Comparison of ENCODE assay signal across 30 cellular contexts in the genomic region with DNA sequence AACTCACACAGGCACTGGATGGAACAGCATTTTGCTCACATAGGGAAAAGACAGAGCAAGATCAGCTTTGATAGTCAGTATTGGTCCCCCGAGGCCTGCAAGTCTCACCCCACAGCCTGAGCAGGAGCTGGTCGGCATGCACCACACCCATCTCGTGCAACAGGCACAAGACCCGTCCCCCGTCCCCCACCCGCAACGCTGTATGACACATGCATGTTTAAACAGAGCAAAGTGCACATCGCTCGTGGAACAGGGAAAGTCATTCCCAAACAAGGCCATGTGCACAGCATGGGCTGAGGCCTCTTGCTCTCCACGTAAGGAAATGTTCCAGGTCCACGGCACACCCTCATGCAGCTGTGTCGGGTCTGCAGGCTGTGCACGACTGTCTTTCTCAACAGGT.
"Had no signal": no experiment of that assay in that cellular context is flagged by ENCODE, and none has a peak within 500 bp of the region (broad histone marks: within the 10 kb centered on the region; RNA-seq: fewer than 3 reads in every experiment).

No MANE protein-coding gene starts in this region.

- H3K9me3 ChIP-seq: neutrophil, pancreas, prostate gland, right lobe of liver, suprapubic skin, testis, tibial artery, transverse colon, vagina had no signal

- ATAC-seq: naive thymus-derived CD4-positive, alpha-beta T cell; natural killer cell; pancreas; right cardiac atrium; stimulated activated memory B cell treated with anti-CD40 and anti-IgM and Interleukin-4, amounts not matched to agents 10 μg/mL and 1 μg/mL and 100 μg/mL, for 72 hours; stimulated activated naive CD8-positive, alpha-beta T cell treated with anti-CD3 and anti-CD28 coated beads, Interleukin-15, amount 100 ng/mL, for 72 hours; stimulated activated naive CD8-positive, alpha-beta T cell treated with anti-CD3 and anti-CD28 coated beads, Interleukin-15, Interleukin-2, amounts not matched to agents 100 U/mL and 50 U/mL, for 24 hours had no signal

- H3K27ac Mint-ChIP-seq: naive thymus-derived CD4-positive, alpha-beta T cell; natural killer cell; nephron; neural progenitor cell; stimulated activated memory B cell treated with anti-CD40 and anti-IgM and Interleukin-4, amounts not matched to agents 10 μg/mL and 1 μg/mL and 100 μg/mL, for 72 hours; stimulated activated naive CD8-positive, alpha-beta T cell treated with anti-CD3 and anti-CD28 coated beads, Interleukin-15, amount 100 ng/mL, for 72 hours; type B pancreatic cell had no signal

- FAIRE-seq: pancreas, small intestine, urothelium cell line had no signal

- H3K9ac ChIP-seq: neural progenitor cell had no signal

- H3K4me3 ChIP-seq: neural progenitor cell, pancreas, prostate gland, right lobe of liver, sigmoid colon, suprapubic skin, testis, tibial artery, transverse colon, vagina had no signal

- H3K27ac ChIP-seq: neural progenitor cell, neutrophil, pancreas, prostate gland, right lobe of liver, sigmoid colon, suprapubic skin, testis, tibial artery, transverse colon, vagina had no signal

- H3K4me1 ChIP-seq: neural progenitor cell, pancreas, prostate gland, right lobe of liver, sigmoid colon, suprapubic skin, testis, tibial artery, transverse colon, vagina had no signal

- H3K4me2 ChIP-seq: neural progenitor cell had no signal

- H3K27me3 Mint-ChIP-seq: stimulated activated memory B cell treated with anti-CD40 and anti-IgM and Interleukin-4, amounts not matched to agents 10 μg/mL and 1 μg/mL and 100 μg/mL, for 72 hours; type B pancreatic cell had no signal

- DNase-seq: naive thymus-derived CD4-positive, alpha-beta T cell; natural killer cell; nucleus accumbens; pancreas; retina; right lobe of liver; sigmoid colon; small intestine; stimulated activated CD4-positive, alpha-beta T cell treated with anti-CD3 and anti-CD28 coated beads, Interleukin-15, amount 100 ng/mL, for 24 hours; stimulated activated CD4-positive, alpha-beta T cell treated with anti-CD3 and anti-CD28 coated beads, Interleukin-2, amount 100 ng/mL, for 24 hours; stimulated activated CD4-positive, alpha-beta T cell treated with anti-CD3 and anti-CD28 coated beads, Interleukin-2, amount 100 ng/mL, for 48 hours; stimulated activated CD4-positive, alpha-beta T cell treated with anti-CD3 and anti-CD28 coated beads, Interleukin-4, amount 100 ng/mL, for 4 hours; stimulated activated CD8-positive, alpha-beta memory T cell treated with anti-CD3 and anti-CD28 coated beads, Interleukin-4, amount 100 ng/mL, for 48 hours; stimulated activated naive CD4-positive, alpha-beta T cell; stimulated activated naive CD8-positive, alpha-beta T cell treated with anti-CD3 and anti-CD28 coated beads, Interleukin-15, amount 100 ng/mL, for 72 hours; stimulated activated naive CD8-positive, alpha-beta T cell treated with anti-CD3 and anti-CD28 coated beads, Interleukin-15, Interleukin-2, amounts not matched to agents 100 U/mL and 50 U/mL, for 24 hours; substantia nigra; testis; tibial artery; transverse colon had no signal

- H3K4me1 Mint-ChIP-seq: naive thymus-derived CD4-positive, alpha-beta T cell; natural killer cell; nephron; stimulated activated memory B cell treated with anti-CD40 and anti-IgM and Interleukin-4, amounts not matched to agents 10 μg/mL and 1 μg/mL and 100 μg/mL, for 72 hours; stimulated activated naive CD8-positive, alpha-beta T cell treated with anti-CD3 and anti-CD28 coated beads, Interleukin-15, amount 100 ng/mL, for 72 hours had no signal

- H3K4me3 Mint-ChIP-seq: naive thymus-derived CD4-positive, alpha-beta T cell; natural killer cell; nephron; neural progenitor cell; stimulated activated memory B cell treated with anti-CD40 and anti-IgM and Interleukin-4, amounts not matched to agents 10 μg/mL and 1 μg/mL and 100 μg/mL, for 72 hours; stimulated activated naive CD8-positive, alpha-beta T cell treated with anti-CD3 and anti-CD28 coated beads, Interleukin-15, amount 100 ng/mL, for 72 hours; type B pancreatic cell had no signal

- H3K36me3 Mint-ChIP-seq: naive thymus-derived CD4-positive, alpha-beta T cell; natural killer cell; neural progenitor cell; stimulated activated memory B cell treated with anti-CD40 and anti-IgM and Interleukin-4, amounts not matched to agents 10 μg/mL and 1 μg/mL and 100 μg/mL, for 72 hours; type B pancreatic cell had no signal

- H3K27me3 ChIP-seq: neural progenitor cell, neutrophil, pancreas, right lobe of liver, sigmoid colon, suprapubic skin, testis, tibial artery, transverse colon, vagina had no signal

- H2AFZ ChIP-seq: neural progenitor cell had no signal

- H3K36me3 ChIP-seq: neural progenitor cell, neutrophil, pancreas, prostate gland, right lobe of liver, sigmoid colon, suprapubic skin, tibial artery, transverse colon, vagina had no signal
